Comparison of ENCODE assay signal across 9 cellular contexts in the genomic region with DNA sequence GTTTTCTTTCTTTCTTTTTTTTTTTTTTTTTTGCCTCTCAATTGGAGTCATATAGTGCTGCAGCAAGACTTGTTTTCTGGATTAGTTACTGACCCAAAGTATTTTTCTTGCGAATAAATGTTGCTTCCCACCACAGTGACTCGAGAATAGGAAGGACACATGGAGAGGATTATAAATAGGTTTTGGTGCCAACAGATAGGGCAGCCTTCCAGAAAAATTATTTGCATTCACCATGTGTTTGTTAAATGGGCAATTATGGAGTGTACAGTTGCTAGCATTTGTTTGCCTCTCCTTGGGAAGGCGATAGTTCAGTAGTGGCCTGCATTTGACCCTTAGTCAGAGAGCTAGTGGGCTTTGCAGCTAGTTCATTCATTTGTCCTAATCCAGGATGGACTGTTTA.
DNase-seq lines count a peak whose midpoint lies in the region; ATAC-seq, FAIRE-seq and TF ChIP-seq lines count a peak whose summit lies in the region.
"Had no signal": no experiment of that assay in that cellular context is flagged by ENCODE, and none has a peak within 500 bp of the region (broad histone marks: within the 10 kb centered on the region; RNA-seq: fewer than 3 reads in every experiment).

No MANE protein-coding gene starts in this region.

- DNase-seq in GM23248, result peak; percentile 24
- DNase-seq in NCI-H2029 treated with DMSO at 0.1 percent for 48 hours (lab: John Stamatoyannopoulos, UW), result peak; percentile 93
- no peak for DNase-seq in GM12878 (ENCODE audit: low read depth, low spot score)
- no peak for DNase-seq in osteocyte (ENCODE audit: extremely low spot score, unreplicated experiment)
- no peak for DNase-seq in dorsolateral prefrontal cortex
- DNase-seq in activated gamma-delta T cell treated with Interleukin-2 at 50 U/mL for 16 hours, result no peak
- DNase-seq: activated CD4-positive, alpha-beta T cell treated with anti-CD3 and anti-CD28 coated beads, Interleukin-2, amount 10 ng/mL, durations not matched to agents 7 days and 5 days; esophagus squamous epithelium had no signal

- SMC1A ChIA-PET in GM12878 (lab: Charles Lee; ENCODE audit: uncharacterized antibody, unreplicated experiment), result interaction anchor here (0.9 to 4.3 kb wide), 11 partner anchors 11 to 142 kb away, joined by 3 to 18 read pairs (median 5); no protein-coding TSS in a partner anchor

- no peak for TF ChIP-seq POLR2A in GM12878 (IDR thresholded peaks at IDR 0.05; ENCODE audit: low read depth, low read length)

- H3K9me3 ChIP-seq in GM23248 (ENCODE audit: low read depth), result no peaks in the 10 kb centered on the region
- peaks cover 12% of the 10 kb centered on the region for H3K9me3 ChIP-seq in GM12878 (replicated peaks; ENCODE audit: control insufficient read depth, insufficient read depth, low read length)
- H3K9me3 ChIP-seq: esophagus squamous epithelium had no signal

- no peak for FAIRE-seq in GM12878 (lab: Jason Lieb, UNC)

- POLR2A ChIA-PET in GM12878 (lab: Charles Lee), result interaction anchor here (1.0 to 2.0 kb wide), 5 partner anchors 18 to 59 kb away, joined by 3 to 8 read pairs (median 3); no protein-coding TSS in a partner anchor

- 0 out of 2 replicates have a peak overlapping the region, but pooled peaks have one; percentile 32 for H3K4me3 ChIP-seq in GM23248
- H3K4me3 ChIP-seq in GM12878, result no peak overlapping the region
- H3K4me3 ChIP-seq in dorsolateral prefrontal cortex, result no peak overlapping the region
- H3K4me3 ChIP-seq: esophagus squamous epithelium had no signal

- H3K36me3 ChIP-seq in GM23248 (ENCODE audit: low read depth) (no peaks in the 10 kb centered on the region), GM12878 (ENCODE audit: control insufficient read depth in 2 of 2, insufficient read depth in 2 of 2, low read length in 1 of 2) (peaks cover 0 to 4% of the 10 kb centered on the region in 2 experiments; a peak in 2 of 4 replicates)
- H3K36me3 ChIP-seq: esophagus squamous epithelium had no signal

- H3F3A ChIP-seq in GM23248 (ENCODE audit: insufficient read depth), result peaks cover 11% of the 10 kb centered on the region; the same call in 1 of the 2 replicates

- H2AFZ ChIP-seq in GM23248, result no peak overlapping the region
- no peak overlapping the region for H2AFZ ChIP-seq in GM12878 (ENCODE audit: control insufficient read depth, low read depth, low read length)

- H4K20me1 ChIP-seq in GM23248 (ENCODE audit: insufficient read depth), result no peaks in the 10 kb centered on the region
- H4K20me1 ChIP-seq in GM12878 (ENCODE audit: control insufficient read depth, insufficient read depth), result no peaks in the 10 kb centered on the region; the same call in 1 of the 2 replicates

- in situ Hi-C loops in GM23248 (cut with MboI) (no loop called here), GM12878 (cut with MboI) (no loop called here)

- H3K9ac ChIP-seq in GM23248, result 0 out of 2 replicates have a peak overlapping the region, but pooled peaks have one; percentile 22
- H3K9ac ChIP-seq in GM12878 (ENCODE audit: control insufficient read depth, insufficient read depth, low read length), result peak overlapping the region; percentile 13; the same call in 1 of the 2 replicates

- H3K4me1 Mint-ChIP-seq in osteocyte (ENCODE audit: unreplicated experiment), result peaks cover 58% of the 10 kb centered on the region

- no peak overlapping the region for H3K4me3 Mint-ChIP-seq in osteocyte (ENCODE audit: unreplicated experiment)
- H3K4me3 Mint-ChIP-seq: activated CD4-positive, alpha-beta T cell treated with anti-CD3 and anti-CD28 coated beads, Interleukin-2, amount 10 ng/mL, durations not matched to agents 7 days and 5 days had no signal

- H3K4me2 ChIP-seq in GM23248 (ENCODE audit: unreplicated experiment), result peak overlapping the region; percentile 62
- no peak overlapping the region; the same call in 1 of the 2 replicates for H3K4me2 ChIP-seq in GM12878 (ENCODE audit: control insufficient read depth, insufficient read depth)

- no peak for ATAC-seq in GM12878
- no peak for ATAC-seq in HG03159 (IDR thresholded peaks at IDR 0.05; ENCODE audit: unreplicated experiment)

- H3K79me2 ChIP-seq in GM23248 (ENCODE audit: insufficient read depth), result peaks cover 21% of the 10 kb centered on the region; the same call in 1 of the 2 replicates
- peaks cover 73% of the 10 kb centered on the region for H3K79me2 ChIP-seq in GM12878 (ENCODE audit: control insufficient read depth, insufficient read depth, low read length)

- H3K27ac Mint-ChIP-seq in osteocyte (ENCODE audit: unreplicated experiment), result peak overlapping the region; percentile 43
- H3K27ac Mint-ChIP-seq: activated CD4-positive, alpha-beta T cell treated with anti-CD3 and anti-CD28 coated beads, Interleukin-2, amount 10 ng/mL, durations not matched to agents 7 days and 5 days had no signal

- no peaks in the 10 kb centered on the region for H3K9me2 ChIP-seq in GM23248 (ENCODE audit: insufficient read depth)

- 39 to 44% methylated on average over 3 of the region's 3 CpGs for WGBS in GM23248 (ENCODE audit: low coverage in 1 of 2, low lambda C conversion rate in 2 of 2, missing lambda C conversion rate in 2 of 2), 2 experiments
- 72% methylated on average over 3 of the region's 3 CpGs for WGBS in GM12878 (ENCODE audit: insufficient coverage, insufficient replicate concordance, low lambda C conversion rate, missing lambda C conversion rate)

- no peak for TF ChIP-seq CTCF in GM12878 (IDR thresholded peaks at IDR 0.05 in 2 of 3, conservative IDR thresholded peaks at IDR 0.05 in 1 of 3; ENCODE audit: control insufficient read depth in 2 of 3, extremely low read depth in 1 of 3, insufficient read depth in 1 of 3, low read depth in 3 of 3, low read length in 3 of 3)
- TF ChIP-seq CTCF in osteocyte (IDR thresholded peaks at IDR 0.05), result no peak
- TF ChIP-seq CTCF in dorsolateral prefrontal cortex (IDR thresholded peaks at IDR 0.05 in 54 of 56, conservative IDR thresholded peaks at IDR 0.05 in 2 of 56; ENCODE audit: low read depth in 1 of 56, partially characterized antibody in 56 of 56), result no peak

- H3K4me1 ChIP-seq in GM23248 (ENCODE audit: insufficient read depth) (peaks cover 21% of the 10 kb centered on the region), GM12878 (ENCODE audit: control insufficient read depth, insufficient read depth, low read length) (peaks cover 48% of the 10 kb centered on the region)

- no peak overlapping the region for H3K27ac ChIP-seq in GM23248
- H3K27ac ChIP-seq in GM12878 (ENCODE audit: control insufficient read depth, insufficient read depth), result peak overlapping the region; percentile 82
- no peak overlapping the region for H3K27ac ChIP-seq in dorsolateral prefrontal cortex
- H3K27ac ChIP-seq: esophagus squamous epithelium had no signal

- H3K27me3 Mint-ChIP-seq in osteocyte (ENCODE audit: unreplicated experiment), result no peaks in the 10 kb centered on the region
- H3K27me3 Mint-ChIP-seq: activated CD4-positive, alpha-beta T cell treated with anti-CD3 and anti-CD28 coated beads, Interleukin-2, amount 10 ng/mL, durations not matched to agents 7 days and 5 days had no signal

- H3K9me3 Mint-ChIP-seq in osteocyte (ENCODE audit: unreplicated experiment), result no peaks in the 10 kb centered on the region

- H3K36me3 Mint-ChIP-seq in osteocyte (ENCODE audit: unreplicated experiment), result peaks cover 2% of the 10 kb centered on the region

- RAD21 ChIA-PET in GM12878 (lab: Charles Lee; ENCODE audit: unreplicated experiment), result interaction anchor here (0.6 to 1.4 kb wide), 8 partner anchors 11 to 63 kb away, joined by 3 to 6 read pairs (median 4); no protein-coding TSS in a partner anchor

- BruUV-seq in GM12878 (replicated peaks; lab: Mats Ljungman, UMichigan), result no TSS peak

- no peaks in the 10 kb centered on the region for H3K27me3 ChIP-seq in GM23248 (replicated peaks; ENCODE audit: insufficient read depth)
- H3K27me3 ChIP-seq in GM12878 (replicated peaks in 1 of 2; ENCODE audit: control insufficient read depth in 2 of 2, insufficient read depth in 2 of 2, low read length in 1 of 2), result no peaks in the 10 kb centered on the region
- H3K27me3 ChIP-seq in dorsolateral prefrontal cortex, result no peaks in the 10 kb centered on the region
- H3K27me3 ChIP-seq: esophagus squamous epithelium had no signal

- intact Hi-C loops in GM12878 (cut with micrococcal nuclease; ENCODE audit: unreplicated experiment), result loop anchor here (5.0 kb wide), 1 partner anchor 48 kb away; no protein-coding TSS in a partner anchor
- intact Hi-C loops in dorsolateral prefrontal cortex (cut with DNase I), result no loop called here

- TF ChIP-seq EP300 in GM12878 (IDR thresholded peaks at IDR 0.05; ENCODE audit: borderline replicate concordance in 1 of 2, control insufficient read depth in 1 of 2, low read depth in 2 of 2, low read length in 2 of 2), result no peak

- TF ChIP-seq RAD21 in GM12878 (IDR thresholded peaks at IDR 0.05; ENCODE audit: insufficient read depth, low read depth, low read length), result no peak

- CTCF ChIA-PET in GM12878 (lab: Yijun Ruan, JAX), result interaction anchor here (0.5 to 1.5 kb wide), 4 partner anchors 16 to 528 kb away, joined by 3 to 5 read pairs (median 4); no protein-coding TSS in a partner anchor

TF ChIP-seq in GM12878, 131 proteins besides CTCF, POLR2A, EP300 and RAD21 (continues in another document):
- TF ChIP-seq EGR1 (IDR thresholded peaks at IDR 0.05; ENCODE audit: borderline replicate concordance in 1 of 2, low read depth in 2 of 2, low read length in 2 of 2), result no peak
- no peak for TF ChIP-seq CBX5 (IDR thresholded peaks at IDR 0.05; ENCODE audit: low read depth)
- no peak for TF ChIP-seq GATAD2B (conservative IDR thresholded peaks at IDR 0.05; ENCODE audit: low read depth)
- TF ChIP-seq, protein P1, sequence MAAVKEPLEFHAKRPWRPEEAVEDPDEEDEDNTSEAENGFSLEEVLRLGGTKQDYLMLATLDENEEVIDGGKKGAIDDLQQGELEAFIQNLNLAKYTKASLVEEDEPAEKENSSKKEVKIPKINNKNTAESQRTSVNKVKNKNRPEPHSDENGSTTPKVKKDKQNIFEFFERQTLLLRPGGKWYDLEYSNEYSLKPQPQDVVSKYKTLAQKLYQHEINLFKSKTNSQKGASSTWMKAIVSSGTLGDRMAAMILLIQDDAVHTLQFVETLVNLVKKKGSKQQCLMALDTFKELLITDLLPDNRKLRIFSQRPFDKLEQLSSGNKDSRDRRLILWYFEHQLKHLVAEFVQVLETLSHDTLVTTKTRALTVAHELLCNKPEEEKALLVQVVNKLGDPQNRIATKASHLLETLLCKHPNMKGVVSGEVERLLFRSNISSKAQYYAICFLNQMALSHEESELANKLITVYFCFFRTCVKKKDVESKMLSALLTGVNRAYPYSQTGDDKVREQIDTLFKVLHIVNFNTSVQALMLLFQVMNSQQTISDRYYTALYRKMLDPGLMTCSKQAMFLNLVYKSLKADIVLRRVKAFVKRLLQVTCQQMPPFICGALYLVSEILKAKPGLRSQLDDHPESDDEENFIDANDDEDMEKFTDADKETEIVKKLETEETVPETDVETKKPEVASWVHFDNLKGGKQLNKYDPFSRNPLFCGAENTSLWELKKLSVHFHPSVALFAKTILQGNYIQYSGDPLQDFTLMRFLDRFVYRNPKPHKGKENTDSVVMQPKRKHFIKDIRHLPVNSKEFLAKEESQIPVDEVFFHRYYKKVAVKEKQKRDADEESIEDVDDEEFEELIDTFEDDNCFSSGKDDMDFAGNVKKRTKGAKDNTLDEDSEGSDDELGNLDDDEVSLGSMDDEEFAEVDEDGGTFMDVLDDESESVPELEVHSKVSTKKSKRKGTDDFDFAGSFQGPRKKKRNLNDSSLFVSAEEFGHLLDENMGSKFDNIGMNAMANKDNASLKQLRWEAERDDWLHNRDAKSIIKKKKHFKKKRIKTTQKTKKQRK (IDR thresholded peaks at IDR 0.05; ENCODE audit: low read depth, low read length), result no peak

Comparison
In these comparisons a context has a peak if more than half of its experiments do, and no peak if none do; other contexts are left out.
1. DNase-seq: peak in GM23248 (single experiment) and NCI-H2029 treated with DMSO at 0.1 percent for 48 hours (single experiment); none in GM12878 (single experiment), osteocyte (single experiment), dorsolateral prefrontal cortex (0 of 10) and activated gamma-delta T cell treated with Interleukin-2 at 50 U/mL for 16 hours (single experiment).